ENCODE assay signal across 2 cellular contexts in genomic region chr19:37160153-37160552, GRCh38.
A peak's percentile ranks its signal among the peaks of the same experiment; 100 is the strongest.
TF ChIP-seq lines count a peak whose summit lies in the region.

No MANE protein-coding gene starts in this region.

TF ChIP-seq in liver, 16 proteins besides CTCF, POLR2A, EP300 and RAD21 (continued from another document):
- TF ChIP-seq REST (IDR thresholded peaks at IDR 0.05) (no peak), ATF3 (IDR thresholded peaks at IDR 0.05) (no peak), FOXA2 (IDR thresholded peaks at IDR 0.05) (no peak), SP1 (IDR thresholded peaks at IDR 0.05) (no peak), NR2F2 (IDR thresholded peaks at IDR 0.05) (no peak)
- TF ChIP-seq, protein P1, sequence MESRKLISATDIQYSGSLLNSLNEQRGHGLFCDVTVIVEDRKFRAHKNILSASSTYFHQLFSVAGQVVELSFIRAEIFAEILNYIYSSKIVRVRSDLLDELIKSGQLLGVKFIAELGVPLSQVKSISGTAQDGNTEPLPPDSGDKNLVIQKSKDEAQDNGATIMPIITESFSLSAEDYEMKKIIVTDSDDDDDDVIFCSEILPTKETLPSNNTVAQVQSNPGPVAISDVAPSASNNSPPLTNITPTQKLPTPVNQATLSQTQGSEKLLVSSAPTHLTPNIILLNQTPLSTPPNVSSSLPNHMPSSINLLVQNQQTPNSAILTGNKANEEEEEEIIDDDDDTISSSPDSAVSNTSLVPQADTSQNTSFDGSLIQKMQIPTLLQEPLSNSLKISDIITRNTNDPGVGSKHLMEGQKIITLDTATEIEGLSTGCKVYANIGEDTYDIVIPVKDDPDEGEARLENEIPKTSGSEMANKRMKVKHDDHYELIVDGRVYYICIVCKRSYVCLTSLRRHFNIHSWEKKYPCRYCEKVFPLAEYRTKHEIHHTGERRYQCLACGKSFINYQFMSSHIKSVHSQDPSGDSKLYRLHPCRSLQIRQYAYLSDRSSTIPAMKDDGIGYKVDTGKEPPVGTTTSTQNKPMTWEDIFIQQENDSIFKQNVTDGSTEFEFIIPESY (IDR thresholded peaks at IDR 0.05): no peak

TF ChIP-seq in HEK293, 187 proteins besides CTCF, POLR2A, EP300 and RAD21 (continued from another document and continues in another):
- no peak for TF ChIP-seq ZNF561 (tag by site-specific recombination; IDR thresholded peaks at IDR 0.05; ENCODE audit: borderline replicate concordance)
- peak; percentile 98 for TF ChIP-seq ZNF354C (tag by site-specific recombination; IDR thresholded peaks at IDR 0.05; ENCODE audit: borderline replicate concordance, low read depth)
- no peak for TF ChIP-seq TCF7L2 (IDR thresholded peaks at IDR 0.05; ENCODE audit: borderline replicate concordance, low read depth, low read length)
- peak; percentile 99 for TF ChIP-seq ZNF560 (tag by site-specific recombination; IDR thresholded peaks at IDR 0.05; ENCODE audit: borderline replicate concordance)
- peak; percentile 80; the same call in 1 of the 2 replicates for TF ChIP-seq OVOL3 (tag by site-specific recombination; IDR thresholded peaks at IDR 0.05)
- TF ChIP-seq YY1 (tag by site-specific recombination; IDR thresholded peaks at IDR 0.05): no peak
- no peak for TF ChIP-seq ZNF544 (tag by site-specific recombination; IDR thresholded peaks at IDR 0.05)
- TF ChIP-seq ZNF837 (tag by site-specific recombination; IDR thresholded peaks at IDR 0.05): no peak
- TF ChIP-seq, protein P2, sequence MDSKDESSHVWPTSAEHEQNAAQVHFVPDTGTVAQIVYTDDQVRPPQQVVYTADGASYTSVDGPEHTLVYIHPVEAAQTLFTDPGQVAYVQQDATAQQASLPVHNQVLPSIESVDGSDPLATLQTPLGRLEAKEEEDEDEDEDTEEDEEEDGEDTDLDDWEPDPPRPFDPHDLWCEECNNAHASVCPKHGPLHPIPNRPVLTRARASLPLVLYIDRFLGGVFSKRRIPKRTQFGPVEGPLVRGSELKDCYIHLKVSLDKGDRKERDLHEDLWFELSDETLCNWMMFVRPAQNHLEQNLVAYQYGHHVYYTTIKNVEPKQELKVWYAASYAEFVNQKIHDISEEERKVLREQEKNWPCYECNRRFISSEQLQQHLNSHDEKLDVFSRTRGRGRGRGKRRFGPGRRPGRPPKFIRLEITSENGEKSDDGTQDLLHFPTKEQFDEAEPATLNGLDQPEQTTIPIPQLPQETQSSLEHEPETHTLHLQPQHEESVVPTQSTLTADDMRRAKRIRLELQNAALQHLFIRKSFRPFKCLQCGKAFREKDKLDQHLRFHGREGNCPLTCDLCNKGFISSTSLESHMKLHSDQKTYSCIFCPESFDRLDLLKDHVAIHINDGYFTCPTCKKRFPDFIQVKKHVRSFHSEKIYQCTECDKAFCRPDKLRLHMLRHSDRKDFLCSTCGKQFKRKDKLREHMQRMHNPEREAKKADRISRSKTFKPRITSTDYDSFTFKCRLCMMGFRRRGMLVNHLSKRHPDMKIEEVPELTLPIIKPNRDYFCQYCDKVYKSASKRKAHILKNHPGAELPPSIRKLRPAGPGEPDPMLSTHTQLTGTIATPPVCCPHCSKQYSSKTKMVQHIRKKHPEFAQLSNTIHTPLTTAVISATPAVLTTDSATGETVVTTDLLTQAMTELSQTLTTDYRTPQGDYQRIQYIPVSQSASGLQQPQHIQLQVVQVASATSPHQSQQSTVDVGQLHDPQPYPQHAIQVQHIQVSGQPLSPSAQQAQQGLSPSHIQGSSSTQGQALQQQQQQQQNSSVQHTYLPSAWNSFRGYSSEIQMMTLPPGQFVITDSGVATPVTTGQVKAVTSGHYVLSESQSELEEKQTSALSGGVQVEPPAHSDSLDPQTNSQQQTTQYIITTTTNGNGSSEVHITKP (tag by site-specific recombination; IDR thresholded peaks at IDR 0.05): no peak
- no peak for TF ChIP-seq KLF9 (tag by site-specific recombination; IDR thresholded peaks at IDR 0.05; ENCODE audit: low read depth)
- TF ChIP-seq GLI2 (tag by site-specific recombination; IDR thresholded peaks at IDR 0.05; ENCODE audit: borderline replicate concordance, low read depth): peak; percentile 76; the same call in 1 of the 2 replicates
- TF ChIP-seq TRIM28 (IDR thresholded peaks at IDR 0.05; ENCODE audit: borderline replicate concordance, low read length): no peak
- TF ChIP-seq ZNF223 (tag by site-specific recombination; IDR thresholded peaks at IDR 0.05): peak; percentile 83
- no peak for TF ChIP-seq ZNF280C (tag by site-specific recombination; IDR thresholded peaks at IDR 0.05)
- 0 out of 2 replicates have a peak, but pooled peaks have one; percentile 27 for TF ChIP-seq BCL11B (tag by site-specific recombination; IDR thresholded peaks at IDR 0.05; ENCODE audit: low read depth)
- peak; percentile 92 for TF ChIP-seq ZNF664 (tag by site-specific recombination; IDR thresholded peaks at IDR 0.05)
- no peak for TF ChIP-seq ZNF600 (tag by site-specific recombination; IDR thresholded peaks at IDR 0.05)
- TF ChIP-seq WT1 (tag by site-specific recombination; IDR thresholded peaks at IDR 0.05): no peak
- peak; percentile 97 for TF ChIP-seq ZFP37 (tag by site-specific recombination; IDR thresholded peaks at IDR 0.05)
- no peak for TF ChIP-seq REPIN1 (tag by site-specific recombination; IDR thresholded peaks at IDR 0.05; ENCODE audit: low read depth)
- TF ChIP-seq ZNF146 (tag by site-specific recombination; IDR thresholded peaks at IDR 0.05): peak; percentile 27; the same call in 1 of the 2 replicates
- peak; percentile 93 for TF ChIP-seq ZBTB11 (tag by site-specific recombination; conservative IDR thresholded peaks at IDR 0.05; ENCODE audit: low read depth)
- no peak for TF ChIP-seq SP7 (tag by site-specific recombination; IDR thresholded peaks at IDR 0.05)
- TF ChIP-seq ZNF626 (tag by site-specific recombination; IDR thresholded peaks at IDR 0.05): no peak
- TF ChIP-seq ZNF18 (tag by site-specific recombination; IDR thresholded peaks at IDR 0.05): peak; percentile 70; the same call in 1 of the 2 replicates
- peak; percentile 90; the same call in 1 of the 2 replicates for TF ChIP-seq ZBTB1 (tag by site-specific recombination; IDR thresholded peaks at IDR 0.05)
- TF ChIP-seq ZNF514 (tag by site-specific recombination; IDR thresholded peaks at IDR 0.05): peak; percentile 98
- TF ChIP-seq SCRT2 (tag by site-specific recombination; IDR thresholded peaks at IDR 0.05): no peak
- TF ChIP-seq ZNF433 (tag by site-specific recombination; IDR thresholded peaks at IDR 0.05; ENCODE audit: low read depth): peak; percentile 99
- 0 out of 2 replicates have a peak, but pooled peaks have one; percentile 39 for TF ChIP-seq ZSCAN16 (tag by site-specific recombination; IDR thresholded peaks at IDR 0.05)
- TF ChIP-seq ZNF221 (tag by site-specific recombination; IDR thresholded peaks at IDR 0.05; ENCODE audit: borderline replicate concordance): peak; percentile 46; the same call in 1 of the 2 replicates
- no peak for TF ChIP-seq ZBTB10 (tag by site-specific recombination; IDR thresholded peaks at IDR 0.05)
- TF ChIP-seq, protein P3, sequence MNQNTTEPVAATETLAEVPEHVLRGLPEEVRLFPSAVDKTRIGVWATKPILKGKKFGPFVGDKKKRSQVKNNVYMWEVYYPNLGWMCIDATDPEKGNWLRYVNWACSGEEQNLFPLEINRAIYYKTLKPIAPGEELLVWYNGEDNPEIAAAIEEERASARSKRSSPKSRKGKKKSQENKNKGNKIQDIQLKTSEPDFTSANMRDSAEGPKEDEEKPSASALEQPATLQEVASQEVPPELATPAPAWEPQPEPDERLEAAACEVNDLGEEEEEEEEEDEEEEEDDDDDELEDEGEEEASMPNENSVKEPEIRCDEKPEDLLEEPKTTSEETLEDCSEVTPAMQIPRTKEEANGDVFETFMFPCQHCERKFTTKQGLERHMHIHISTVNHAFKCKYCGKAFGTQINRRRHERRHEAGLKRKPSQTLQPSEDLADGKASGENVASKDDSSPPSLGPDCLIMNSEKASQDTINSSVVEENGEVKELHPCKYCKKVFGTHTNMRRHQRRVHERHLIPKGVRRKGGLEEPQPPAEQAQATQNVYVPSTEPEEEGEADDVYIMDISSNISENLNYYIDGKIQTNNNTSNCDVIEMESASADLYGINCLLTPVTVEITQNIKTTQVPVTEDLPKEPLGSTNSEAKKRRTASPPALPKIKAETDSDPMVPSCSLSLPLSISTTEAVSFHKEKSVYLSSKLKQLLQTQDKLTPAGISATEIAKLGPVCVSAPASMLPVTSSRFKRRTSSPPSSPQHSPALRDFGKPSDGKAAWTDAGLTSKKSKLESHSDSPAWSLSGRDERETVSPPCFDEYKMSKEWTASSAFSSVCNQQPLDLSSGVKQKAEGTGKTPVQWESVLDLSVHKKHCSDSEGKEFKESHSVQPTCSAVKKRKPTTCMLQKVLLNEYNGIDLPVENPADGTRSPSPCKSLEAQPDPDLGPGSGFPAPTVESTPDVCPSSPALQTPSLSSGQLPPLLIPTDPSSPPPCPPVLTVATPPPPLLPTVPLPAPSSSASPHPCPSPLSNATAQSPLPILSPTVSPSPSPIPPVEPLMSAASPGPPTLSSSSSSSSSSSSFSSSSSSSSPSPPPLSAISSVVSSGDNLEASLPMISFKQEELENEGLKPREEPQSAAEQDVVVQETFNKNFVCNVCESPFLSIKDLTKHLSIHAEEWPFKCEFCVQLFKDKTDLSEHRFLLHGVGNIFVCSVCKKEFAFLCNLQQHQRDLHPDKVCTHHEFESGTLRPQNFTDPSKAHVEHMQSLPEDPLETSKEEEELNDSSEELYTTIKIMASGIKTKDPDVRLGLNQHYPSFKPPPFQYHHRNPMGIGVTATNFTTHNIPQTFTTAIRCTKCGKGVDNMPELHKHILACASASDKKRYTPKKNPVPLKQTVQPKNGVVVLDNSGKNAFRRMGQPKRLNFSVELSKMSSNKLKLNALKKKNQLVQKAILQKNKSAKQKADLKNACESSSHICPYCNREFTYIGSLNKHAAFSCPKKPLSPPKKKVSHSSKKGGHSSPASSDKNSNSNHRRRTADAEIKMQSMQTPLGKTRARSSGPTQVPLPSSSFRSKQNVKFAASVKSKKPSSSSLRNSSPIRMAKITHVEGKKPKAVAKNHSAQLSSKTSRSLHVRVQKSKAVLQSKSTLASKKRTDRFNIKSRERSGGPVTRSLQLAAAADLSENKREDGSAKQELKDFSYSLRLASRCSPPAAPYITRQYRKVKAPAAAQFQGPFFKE (tag by site-specific recombination; IDR thresholded peaks at IDR 0.05; ENCODE audit: borderline replicate concordance): no peak
- TF ChIP-seq ZNF48 (tag by site-specific recombination; IDR thresholded peaks at IDR 0.05): no peak
